Comparison of ENCODE assay signal across 11 cellular contexts in genomic region chr7:121504478-121504877, GRCh38.
DNase-seq lines count a peak whose midpoint lies in the region; ATAC-seq and TF ChIP-seq lines count a peak whose summit lies in the region.
"Had no signal": no experiment of that assay in that cellular context is flagged by ENCODE, and none has a peak within 500 bp of the region (broad histone marks: within the 10 kb centered on the region; RNA-seq: fewer than 3 reads in every experiment).

No MANE protein-coding gene starts in this region.

- TF ChIP-seq POLR2A in stomach (IDR thresholded peaks at IDR 0.05): no peak

- TF ChIP-seq CTCF in AG04450 (IDR thresholded peaks at IDR 0.05; ENCODE audit: low read depth, low read length) (no peak), cardiac fibroblast (IDR thresholded peaks at IDR 0.05; ENCODE audit: low read depth, low read length) (no peak), colonic mucosa (IDR thresholded peaks at IDR 0.05) (no peak), stomach (IDR thresholded peaks at IDR 0.05) (no peak)

- CTCF ChIA-PET in AG04450 (lab: Charles Lee): interaction anchor here (0.9 kb wide), 1 partner anchor 109 kb away, joined by 3 read pairs; the partner anchor contains the start of gene FAM3C

- no peak for TF ChIP-seq EP300 in stomach (IDR thresholded peaks at IDR 0.05)

- no peak overlapping the region for H3K27ac Mint-ChIP-seq in naive thymus-derived CD8-positive, alpha-beta T cell

- WGBS in mesenchymal stem cell: 25% methylated on average over 5 of the region's 5 CpGs
- WGBS in stomach, 5 donors: 69 to 83% (median 77%) methylated on average over 5 of the region's 5 CpGs

- H3K4me3 ChIP-seq in AG04450 (ENCODE audit: low read depth, low read length) (no peak overlapping the region), cardiac fibroblast (replicated peaks in 1 of 2; ENCODE audit: low read depth in 2 of 2, low read length in 2 of 2) (no peak overlapping the region), mesenchymal stem cell (ENCODE audit: insufficient read depth in 1 of 2, low read depth in 1 of 2, low read length in 2 of 2) (no peak overlapping the region), colonic mucosa (no peak overlapping the region), stomach (no peak overlapping the region)

- no peak overlapping the region for H3K4me3 Mint-ChIP-seq in naive thymus-derived CD8-positive, alpha-beta T cell

- H3K9me3 ChIP-seq in AG04450 (ENCODE audit: control insufficient read depth, insufficient read depth, low read length) (no peaks in the 10 kb centered on the region), mesenchymal stem cell (ENCODE audit: control insufficient read depth, low read length) (peaks cover 29% of the 10 kb centered on the region), colonic mucosa (no peaks in the 10 kb centered on the region), stomach (peaks cover 3 to 29% (median 22%) of the 10 kb centered on the region in 4 donors)

- H3K36me3 Mint-ChIP-seq in naive thymus-derived CD8-positive, alpha-beta T cell: peaks cover 0 to 24% (median 10%) of the 10 kb centered on the region in 3 donors

- peak overlapping the region; percentile 24 for H3K27ac ChIP-seq in AG04450 (ENCODE audit: low read depth, low read length)
- H3K27ac ChIP-seq in mesenchymal stem cell (ENCODE audit: low read length, poor library complexity, severe bottlenecking): peak overlapping the region; percentile 94
- no peak overlapping the region for H3K27ac ChIP-seq in colonic mucosa
- no peak overlapping the region for H3K27ac ChIP-seq in stomach

- intact Hi-C loops in colonic mucosa (cut with DNase I) (no loop called here), stomach (cut with DNase I; ENCODE audit: low total_unique reads) (no loop called here)

- no peaks in the 10 kb centered on the region for H3K4me1 Mint-ChIP-seq in naive thymus-derived CD8-positive, alpha-beta T cell
- H3K4me1 Mint-ChIP-seq: naive B cell had no signal

- H3K23ac ChIP-seq in mesenchymal stem cell (ENCODE audit: low read length in 2 of 2): no peak overlapping the region

- H3K18ac ChIP-seq in mesenchymal stem cell (ENCODE audit: low read depth in 1 of 2, low read length in 2 of 2): peak overlapping the region in 1 of 2 experiments; percentile 91

- peak overlapping the region; percentile 36 for H2BK15ac ChIP-seq in mesenchymal stem cell (ENCODE audit: low read depth, poor library complexity, severe bottlenecking)

- peak overlapping the region in 1 of 2 experiments; percentile 60 for H3K4ac ChIP-seq in mesenchymal stem cell (ENCODE audit: low read depth in 1 of 2, low read length in 2 of 2)

- H3K79me1 ChIP-seq in mesenchymal stem cell (replicated peaks; ENCODE audit: low read length, poor library complexity, severe bottlenecking): no peaks in the 10 kb centered on the region

- no peak overlapping the region for H2BK120ac ChIP-seq in mesenchymal stem cell (ENCODE audit: low read depth, low read length)

- DNase-seq in AG04450 (ENCODE audit: low read depth, low spot score): peak; percentile 8
- peak; percentile 79 for DNase-seq in LoVo (ENCODE audit: low spot score)
- peak; percentile 65 to 89 for DNase-seq in cardiac fibroblast (ENCODE audit: low read depth in 2 of 2)
- DNase-seq in mesenchymal stem cell: peak; percentile 86
- DNase-seq in naive thymus-derived CD8-positive, alpha-beta T cell: no peak
- no peak for DNase-seq in colonic mucosa
- no peak for DNase-seq in stomach
- DNase-seq: activated effector memory CD4-positive, alpha-beta T cell treated with anti-CD3 and anti-CD28 coated beads, Interleukin-2, amount 50 U/mL, for 16 hours; GOT3; naive B cell had no signal

- peaks cover 10 to 33% (median 27%) of the 10 kb centered on the region in 9 donors for H3K9me3 Mint-ChIP-seq in naive thymus-derived CD8-positive, alpha-beta T cell

- H3K4me1 ChIP-seq in mesenchymal stem cell (ENCODE audit: control insufficient read depth, insufficient read depth, low read depth, low read length) (no peaks in the 10 kb centered on the region), colonic mucosa (no peaks in the 10 kb centered on the region), stomach (no peaks in the 10 kb centered on the region)

- H3K27me3 ChIP-seq in AG04450 (ENCODE audit: control insufficient read depth, insufficient read depth, low read length) (no peaks in the 10 kb centered on the region), mesenchymal stem cell (ENCODE audit: control insufficient read depth in 1 of 2, insufficient read depth in 1 of 2, low read length in 2 of 2) (no peaks in the 10 kb centered on the region), colonic mucosa (no peaks in the 10 kb centered on the region), stomach (no peaks in the 10 kb centered on the region)

- H3K9ac ChIP-seq in mesenchymal stem cell (ENCODE audit: low read length): peak overlapping the region; percentile 79
- H3K9ac ChIP-seq in colonic mucosa (ENCODE audit: low read depth in 2 of 2, low read length in 2 of 2): no peak overlapping the region

- peak overlapping the region; percentile 78 for H4K8ac ChIP-seq in mesenchymal stem cell (ENCODE audit: low read length)

- H3K27me3 Mint-ChIP-seq in naive thymus-derived CD8-positive, alpha-beta T cell: peaks cover 6 to 13% (median 8%) of the 10 kb centered on the region in 5 donors

- H4K91ac ChIP-seq in mesenchymal stem cell (ENCODE audit: low read length): peak overlapping the region; percentile 67

- peak overlapping the region; percentile 71 for H2BK5ac ChIP-seq in mesenchymal stem cell (ENCODE audit: low read depth, low read length, poor library complexity, severe bottlenecking)

- H2BK12ac ChIP-seq in mesenchymal stem cell (ENCODE audit: low read length in 2 of 2): peak overlapping the region in 1 of 2 experiments; percentile 61

- no peak overlapping the region for H2AK5ac ChIP-seq in mesenchymal stem cell (ENCODE audit: low read length, severe bottlenecking)

- ATAC-seq in naive thymus-derived CD8-positive, alpha-beta T cell: no peak
- no peak for ATAC-seq in HG02642 (IDR thresholded peaks at IDR 0.05; ENCODE audit: poor library complexity, unreplicated experiment)

- H3K14ac ChIP-seq in mesenchymal stem cell (ENCODE audit: low read length in 2 of 2): no peak overlapping the region

- H3K4me2 ChIP-seq in mesenchymal stem cell (ENCODE audit: low read length, poor library complexity, severe bottlenecking): no peak overlapping the region

- H2AFZ ChIP-seq in mesenchymal stem cell (ENCODE audit: low read depth, low read length): no peak overlapping the region

- POLR2A ChIA-PET in AG04450 (lab: Yijun Ruan, JAX): no interaction called here
- POLR2A ChIA-PET in naive thymus-derived CD8-positive, alpha-beta T cell (lab: Charles Lee): no interaction called here

- H3K36me3 ChIP-seq in mesenchymal stem cell (ENCODE audit: control insufficient read depth in 1 of 2, insufficient read depth in 2 of 2, low read depth in 1 of 2, low read length in 2 of 2) (no peaks in the 10 kb centered on the region), colonic mucosa (no peaks in the 10 kb centered on the region), stomach (no peaks in the 10 kb centered on the region)

Comparison
In these comparisons a context has a peak if more than half of its experiments do, and no peak if none do; other contexts are left out.
1. DNase-seq: peak in AG04450 (single experiment), LoVo (single experiment), cardiac fibroblast (2 of 2) and mesenchymal stem cell (single experiment); none in naive thymus-derived CD8-positive, alpha-beta T cell (0 of 10), colonic mucosa (single experiment) and stomach (single experiment).
2. H3K27ac ChIP-seq: peak in AG04450 (single experiment) and mesenchymal stem cell (single experiment); none in colonic mucosa (single experiment) and stomach (0 of 5).